8 cellular contexts compared by ENCODE assay signal in the genomic region with DNA sequence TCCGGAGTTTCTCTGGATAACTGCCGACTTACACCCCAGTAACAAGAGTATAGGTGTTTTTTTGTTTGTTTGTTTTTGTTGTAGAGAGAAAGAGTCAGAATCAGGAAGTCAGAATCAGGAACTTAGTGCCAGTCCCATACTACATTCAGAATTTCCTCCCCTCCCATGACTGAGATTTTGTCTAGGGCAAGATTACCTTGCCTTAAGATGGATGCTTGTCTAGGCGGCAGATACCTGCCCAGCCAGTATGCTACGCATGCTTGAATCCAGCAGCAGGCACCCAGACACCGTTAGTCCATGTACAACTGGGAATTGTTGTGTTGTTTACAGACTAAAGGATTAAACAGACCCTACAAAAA. TPM values are rescaled to one million over a fixed set of nuclear protein-coding genes. Genes with fewer than 3 reads are reported as not detected.
A peak's percentile ranks its signal among the peaks of the same experiment; 100 is the strongest.
DNase-seq lines count a peak whose midpoint lies in the region; ATAC-seq and TF ChIP-seq lines count a peak whose summit lies in the region.

No MANE protein-coding gene starts in this region.

- POLR2A ChIA-PET in PC-3 (lab: Charles Lee; ENCODE audit: unreplicated experiment): no interaction called here

- H3K9me3 ChIP-seq in PC-3 (ENCODE audit: low read length): no peaks in the 10 kb centered on the region
- no peaks in the 10 kb centered on the region for H3K9me3 ChIP-seq in ectodermal cell (ENCODE audit: control insufficient read depth, low read length)

- peak overlapping the region; percentile 94 for H3K9ac ChIP-seq in PC-3 (ENCODE audit: low read length)

- no peak for TF ChIP-seq CTCF in PC-3 (conservative IDR thresholded peaks at IDR 0.05; ENCODE audit: low read depth, low read length)

- H3K4me1 ChIP-seq in PC-3 (ENCODE audit: insufficient read depth, low read length) (peaks cover 39% of the 10 kb centered on the region), ectodermal cell (ENCODE audit: control insufficient read depth, insufficient read depth, low read length) (peaks cover 50% of the 10 kb centered on the region)

- H3K36me3 ChIP-seq in PC-3 (ENCODE audit: low read depth, low read length) (peaks cover 94% of the 10 kb centered on the region), ectodermal cell (ENCODE audit: control insufficient read depth, insufficient read depth, low read length) (peaks cover 62% of the 10 kb centered on the region)

- H3F3A ChIP-seq in PC-3 (ENCODE audit: low read length, unreplicated experiment): peaks cover 6% of the 10 kb centered on the region

- 0 out of 2 replicates have a peak, but pooled peaks cover 18% of the 10 kb centered on the region for H4K20me1 ChIP-seq in PC-3 (ENCODE audit: low read length)

- CTCF ChIA-PET in activated naive CD4-positive, alpha-beta T cell treated with anti-CD3 and anti-CD28 coated beads for 36 hours (lab: Charles Lee): interaction anchor here (1.0 to 2.1 kb wide), 9 partner anchors 21 to 100 kb away, joined by 3 to 12 read pairs (median 5); a partner anchor contains a TSS
- CTCF ChIA-PET in PC-3 (lab: Charles Lee): no interaction called here

- H3K79me2 ChIP-seq in PC-3 (ENCODE audit: low read length): peaks cover 79% of the 10 kb centered on the region

- peak overlapping the region; percentile 76 for H3K27ac ChIP-seq in PC-3 (ENCODE audit: low read length)
- peak overlapping the region; percentile 93 for H3K27ac ChIP-seq in ectodermal cell (ENCODE audit: insufficient read depth, low read depth, low read length, poor library complexity, severe bottlenecking)

- no peak for DNase-seq in activated naive CD4-positive, alpha-beta T cell treated with anti-CD3 and anti-CD28 coated beads for 36 hours
- DNase-seq in activated naive CD4-positive, alpha-beta T cell treated with anti-CD3 and anti-CD28 coated beads, Interleukin-2, amount 50 U/mL, for 16 hours: no peak
- DNase-seq in PC-3 (no peak), naive B cell (no peak), mesenteric fat pad (ENCODE audit: low spot score) (no peak)

- H3K9me3 Mint-ChIP-seq in activated naive CD4-positive, alpha-beta T cell treated with anti-CD3 and anti-CD28 coated beads for 36 hours: no peaks in the 10 kb centered on the region
- H3K9me3 Mint-ChIP-seq in naive B cell: no peaks in the 10 kb centered on the region

- peak overlapping the region; percentile 89 for H3K4me3 Mint-ChIP-seq in activated naive CD4-positive, alpha-beta T cell treated with anti-CD3 and anti-CD28 coated beads for 36 hours
- peak overlapping the region; percentile 86 to 97 (median 94) for H3K4me3 Mint-ChIP-seq in naive B cell

- peaks cover 81% of the 10 kb centered on the region for H3K36me3 Mint-ChIP-seq in activated naive CD4-positive, alpha-beta T cell treated with anti-CD3 and anti-CD28 coated beads for 36 hours (ENCODE audit: low read depth)
- H3K36me3 Mint-ChIP-seq in naive B cell: peaks cover 23 to 30% of the 10 kb centered on the region in 2 donors

- H3K27me3 Mint-ChIP-seq in activated naive CD4-positive, alpha-beta T cell treated with anti-CD3 and anti-CD28 coated beads for 36 hours (ENCODE audit: low read depth): no peaks in the 10 kb centered on the region
- H3K27me3 Mint-ChIP-seq in naive B cell: no peaks in the 10 kb centered on the region

- BruUV-seq in PC-3 (replicated peaks; lab: Mats Ljungman, UMichigan): no TSS peak

- ATAC-seq in PC-3 (no peak), naive B cell (ENCODE audit: low read depth in 2 of 2) (peak; percentile 64 to 66), GM18511 (IDR thresholded peaks at IDR 0.05; ENCODE audit: unreplicated experiment) (no peak), GM19395 (IDR thresholded peaks at IDR 0.05; ENCODE audit: unreplicated experiment) (no peak)

- H3K4me3 ChIP-seq in PC-3 (ENCODE audit: low read length): peak overlapping the region; percentile 72
- H3K4me3 ChIP-seq in ectodermal cell (ENCODE audit: insufficient read depth, low read depth, low read length): peak overlapping the region; percentile 30

- no peaks in the 10 kb centered on the region for H3K9me2 ChIP-seq in PC-3 (replicated peaks; ENCODE audit: low read length)

- 71 to 76% methylated on average over 5 of the region's 5 CpGs for WGBS in ectodermal cell, 2 experiments

- peak overlapping the region; percentile 95 for H3K4me2 ChIP-seq in PC-3 (ENCODE audit: low read length)

- peak overlapping the region; percentile 84 for H2AFZ ChIP-seq in PC-3 (ENCODE audit: low read length)

- intact Hi-C loops in activated naive CD4-positive, alpha-beta T cell treated with anti-CD3 and anti-CD28 coated beads for 36 hours (cut with micrococcal nuclease): no loop called here
- intact Hi-C loops in PC-3 (cut with micrococcal nuclease): loop anchor here (10.0 kb wide), 1 partner anchor 380 kb away; a partner anchor contains a TSS

- H3K4me1 Mint-ChIP-seq in activated naive CD4-positive, alpha-beta T cell treated with anti-CD3 and anti-CD28 coated beads for 36 hours (ENCODE audit: low read depth): peaks cover 93% of the 10 kb centered on the region
- peaks cover 38 to 66% (median 65%) of the 10 kb centered on the region in 3 donors for H3K4me1 Mint-ChIP-seq in naive B cell

- H3K27me3 ChIP-seq in PC-3 (ENCODE audit: low read length): no peaks in the 10 kb centered on the region
- no peaks in the 10 kb centered on the region for H3K27me3 ChIP-seq in ectodermal cell (ENCODE audit: control insufficient read depth, insufficient read depth, low read length, poor library complexity, severe bottlenecking)

- peak overlapping the region; percentile 99 for H3K27ac Mint-ChIP-seq in activated naive CD4-positive, alpha-beta T cell treated with anti-CD3 and anti-CD28 coated beads for 36 hours
- peak overlapping the region; percentile 97 to 99 (median 98) for H3K27ac Mint-ChIP-seq in naive B cell

RNA-seq across cellular contexts. Expression of a gene that starts 6.1 kb away (rescaled TPM):
- 100 to 1,000 TPM; 486 to 495 TPM for total RNA-seq in activated naive CD4-positive, alpha-beta T cell treated with anti-CD3 and anti-CD28 coated beads for 36 hours
- total RNA-seq in PC-3 (2014; rRNA removed) (277 and 290 TPM in 2 replicates), mesenteric fat pad (213 TPM)
- 554 TPM for polyA plus RNA-seq in ectodermal cell (2013, experiment 1 of 4)
- polyA plus RNA-seq in ectodermal cell (2013, experiment 2 of 4): 549 TPM
- polyA plus RNA-seq in ectodermal cell (2013, experiment 3 of 4): 378 TPM
- polyA plus RNA-seq in ectodermal cell (2013, experiment 4 of 4): 387 TPM
- 100 to 1,000 TPM; 245 to 322 (median 271) TPM for polyA plus RNA-seq in naive B cell (ENCODE audit: low read depth in 6 of 6)

RNA-seq across cellular contexts. Expression of a gene that starts 33.5 kb away (rescaled TPM):
- total RNA-seq in activated naive CD4-positive, alpha-beta T cell treated with anti-CD3 and anti-CD28 coated beads for 36 hours: under 1 TPM; 0.57 to 0.81 TPM
- total RNA-seq in PC-3 (2014; rRNA removed) (not detected in 2 replicates), mesenteric fat pad (0.45 TPM)
- polyA plus RNA-seq in ectodermal cell (2013, experiment 1 of 4): 25.3 TPM
- polyA plus RNA-seq in ectodermal cell (2013, experiment 2 of 4): 28.3 TPM
- polyA plus RNA-seq in ectodermal cell (2013, experiment 3 of 4): 21.9 TPM
- polyA plus RNA-seq in ectodermal cell (2013, experiment 4 of 4): 20.3 TPM
- 1 to 10 TPM in 4 of 6 donors, under 1 TPM in 1, not detected in 1; 0.38 to 2.5 (median 1.2) TPM for polyA plus RNA-seq in naive B cell (ENCODE audit: low read depth in 6 of 6)

RNA-seq across cellular contexts. Expression of a gene that starts 33.6 kb away (rescaled TPM):
- 10 to 100 TPM; 18.8 to 20.9 TPM for total RNA-seq in activated naive CD4-positive, alpha-beta T cell treated with anti-CD3 and anti-CD28 coated beads for 36 hours
- total RNA-seq in PC-3 (2014; rRNA removed): 23.0 and 26.0 TPM in 2 replicates
- polyA plus RNA-seq in ectodermal cell (2013, experiment 1 of 4): 13.1 TPM
- polyA plus RNA-seq in ectodermal cell (2013, experiment 2 of 4): 10.1 TPM
- polyA plus RNA-seq in ectodermal cell (2013, experiment 3 of 4): 8.9 TPM
- 12.6 TPM for polyA plus RNA-seq in ectodermal cell (2013, experiment 4 of 4)
- polyA plus RNA-seq in naive B cell (ENCODE audit: low read depth in 6 of 6): 10 to 100 TPM; 20.7 to 37.3 (median 24.8) TPM
- 32.4 TPM for total RNA-seq in mesenteric fat pad

Comparison
In these comparisons a context has a peak if more than half of its experiments do, and no peak if none do; other contexts are left out.
1. ATAC-seq: peak in naive B cell (2 of 2); none in PC-3 (single experiment), GM18511 (single experiment) and GM19395 (single experiment).